In genomic region chr12:124082676-124083075, GRCh38 we compare ENCODE assay signal across 1 cellular context.
TF ChIP-seq lines count a peak whose summit lies in the region.

No MANE protein-coding gene starts in this region.

TF ChIP-seq in K562, 482 proteins besides CTCF, POLR2A, EP300 and RAD21 (continued from another document):
- TF ChIP-seq ZBTB40 (IDR thresholded peaks at IDR 0.05), result peak; percentile 59; the same call in 1 of the 2 replicates
- no peak for TF ChIP-seq ZBTB40 (CRISPR knock-in tag; IDR thresholded peaks at IDR 0.05)
